1 cellular context compared by ENCODE assay signal in the genomic region with DNA sequence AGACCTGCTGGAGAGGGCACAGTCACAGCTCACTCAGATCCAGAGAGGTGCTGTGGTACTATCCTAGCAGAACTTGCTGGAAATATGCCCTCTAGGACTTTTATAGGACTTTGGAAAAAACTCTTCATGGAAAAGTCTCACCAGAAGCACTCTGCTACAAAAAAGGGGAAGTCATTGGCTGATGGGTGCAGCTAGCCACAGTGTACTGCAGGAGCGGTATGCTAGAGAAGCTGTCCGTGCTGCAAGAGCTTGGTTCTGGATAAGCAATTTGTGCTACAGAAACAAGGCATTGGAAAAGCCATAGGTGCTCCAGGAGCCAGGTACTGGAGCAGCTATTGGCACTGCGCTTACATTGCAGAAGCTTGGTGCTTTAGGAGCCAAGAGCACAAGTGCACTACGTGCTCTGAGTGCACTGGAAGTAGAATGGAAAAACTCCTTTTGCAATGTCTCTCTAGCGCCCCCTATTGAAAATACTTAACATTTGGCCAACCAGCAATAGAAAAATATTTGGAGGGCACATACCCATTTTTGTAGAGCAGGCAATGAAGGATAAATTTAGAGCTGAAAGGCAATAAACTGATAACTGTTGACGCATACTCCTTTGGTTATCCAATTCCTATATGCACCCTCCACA.
TF ChIP-seq lines count a peak whose summit lies in the region.

No MANE protein-coding gene starts in this region.

TF ChIP-seq in HepG2, 621 proteins besides CTCF, POLR2A, EP300 and RAD21 (continued from another document):
- TF ChIP-seq, protein P1, sequence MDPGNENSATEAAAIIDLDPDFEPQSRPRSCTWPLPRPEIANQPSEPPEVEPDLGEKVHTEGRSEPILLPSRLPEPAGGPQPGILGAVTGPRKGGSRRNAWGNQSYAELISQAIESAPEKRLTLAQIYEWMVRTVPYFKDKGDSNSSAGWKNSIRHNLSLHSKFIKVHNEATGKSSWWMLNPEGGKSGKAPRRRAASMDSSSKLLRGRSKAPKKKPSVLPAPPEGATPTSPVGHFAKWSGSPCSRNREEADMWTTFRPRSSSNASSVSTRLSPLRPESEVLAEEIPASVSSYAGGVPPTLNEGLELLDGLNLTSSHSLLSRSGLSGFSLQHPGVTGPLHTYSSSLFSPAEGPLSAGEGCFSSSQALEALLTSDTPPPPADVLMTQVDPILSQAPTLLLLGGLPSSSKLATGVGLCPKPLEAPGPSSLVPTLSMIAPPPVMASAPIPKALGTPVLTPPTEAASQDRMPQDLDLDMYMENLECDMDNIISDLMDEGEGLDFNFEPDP (CRISPR knock-in tag; conservative IDR thresholded peaks at IDR 0.05): no peak
- TF ChIP-seq ZNF776 (CRISPR knock-in tag; IDR thresholded peaks at IDR 0.05): no peak
